ENCODE assay signal across 25 cellular contexts in genomic region chr1:6097117-6097595, GRCh38. TPM values are rescaled to one million over a fixed set of nuclear protein-coding genes. Genes with fewer than 3 reads are reported as not detected.
DNase-seq lines count a peak whose midpoint lies in the region; ATAC-seq and TF ChIP-seq lines count a peak whose summit lies in the region.
"Had no signal": no experiment of that assay in that cellular context is flagged by ENCODE, and none has a peak within 500 bp of the region (broad histone marks: within the 10 kb centered on the region; RNA-seq: fewer than 3 reads in every experiment).

No MANE protein-coding gene starts in this region.

- H3K27ac Mint-ChIP-seq in T-helper 17 cell = peak overlapping the region; percentile 54
- H3K27ac Mint-ChIP-seq in stimulated activated naive B cell treated with anti-CD40 and anti-IgM and Interleukin-4, amounts not matched to agents 10 μg/mL and 1 μg/mL and 100 μg/mL, for 72 hours = peak overlapping the region; percentile 57

- H3K9me3 Mint-ChIP-seq in stimulated activated naive B cell treated with anti-CD40 and anti-IgM and Interleukin-4, amounts not matched to agents 10 μg/mL and 1 μg/mL and 100 μg/mL, for 72 hours = no peaks in the 10 kb centered on the region

- peaks cover 20% of the 10 kb centered on the region for H3K4me1 ChIP-seq in left ventricle myocardium inferior
- H3K4me1 ChIP-seq: adrenal gland, BE2C, body of pancreas, gastrocnemius medialis, parathyroid adenoma, stomach, thyroid gland had no signal

- intact Hi-C loops in Right ventricle myocardium superior (cut with DNase I) = no loop called here
- intact Hi-C loops in left ventricle myocardium inferior (cut with micrococcal nuclease) = no loop called here
- intact Hi-C loops in dorsolateral prefrontal cortex (cut with DNase I) = no loop called here

- H3K9me3 ChIP-seq in left ventricle myocardium inferior (replicated peaks) (no peaks in the 10 kb centered on the region), T-helper 17 cell (ENCODE audit: control insufficient read depth, low read length, poor library complexity, severe bottlenecking) (no peaks in the 10 kb centered on the region)
- H3K9me3 ChIP-seq: adrenal gland, BE2C, body of pancreas, gastrocnemius medialis, stomach, thyroid gland had no signal

- peak overlapping the region; percentile 60 for H3K4me3 Mint-ChIP-seq in T-helper 17 cell
- no peak overlapping the region for H3K4me3 Mint-ChIP-seq in stimulated activated naive B cell treated with anti-CD40 and anti-IgM and Interleukin-4, amounts not matched to agents 10 μg/mL and 1 μg/mL and 100 μg/mL, for 72 hours

- no peak for ATAC-seq in Right ventricle myocardium superior (ENCODE audit: poor library complexity)
- ATAC-seq in T-helper 17 cell = no peak
- ATAC-seq in stimulated activated naive B cell treated with anti-CD40 and anti-IgM and Interleukin-4, amounts not matched to agents 10 μg/mL and 1 μg/mL and 100 μg/mL, for 72 hours (replicated peaks) = no peak
- ATAC-seq: activated CD4-positive, CD25-positive, alpha-beta regulatory T cell treated with anti-CD3 and anti-CD28 coated beads, Interleukin-2, amount 50 U/mL, for 24 hours; body of pancreas; gastrocnemius medialis had no signal

- no peaks in the 10 kb centered on the region for H3K27me3 Mint-ChIP-seq in T-helper 17 cell
- H3K27me3 Mint-ChIP-seq in stimulated activated naive B cell treated with anti-CD40 and anti-IgM and Interleukin-4, amounts not matched to agents 10 μg/mL and 1 μg/mL and 100 μg/mL, for 72 hours = peaks cover 0 to under 1% of the 10 kb centered on the region in 2 donors

- peaks cover 5% of the 10 kb centered on the region for H3K4me1 Mint-ChIP-seq in T-helper 17 cell
- H3K4me1 Mint-ChIP-seq in stimulated activated naive B cell treated with anti-CD40 and anti-IgM and Interleukin-4, amounts not matched to agents 10 μg/mL and 1 μg/mL and 100 μg/mL, for 72 hours = peaks cover 0 to 8% of the 10 kb centered on the region in 2 donors

- H3K36me3 Mint-ChIP-seq in T-helper 17 cell (ENCODE audit: low read depth) = peaks cover 4% of the 10 kb centered on the region
- H3K36me3 Mint-ChIP-seq in stimulated activated naive B cell treated with anti-CD40 and anti-IgM and Interleukin-4, amounts not matched to agents 10 μg/mL and 1 μg/mL and 100 μg/mL, for 72 hours = peaks cover 38 to 43% of the 10 kb centered on the region in 2 donors

- DNase-seq in Right ventricle myocardium superior (peak; percentile 22), left ventricle myocardium inferior (no peak), T-helper 17 cell (no peak), dorsolateral prefrontal cortex (peak in 1 of 10 donors; percentile 34), A172 (ENCODE audit: low spot score) (no peak)
- no peak for DNase-seq in stimulated activated naive B cell treated with anti-CD40 and anti-IgM and Interleukin-4, amounts not matched to agents 10 μg/mL and 1 μg/mL and 100 μg/mL, for 72 hours
- no peak for DNase-seq in effector CD4-positive, alpha-beta T cell
- DNase-seq: activated CD4-positive, alpha-beta T cell treated with anti-CD3 and anti-CD28 coated beads, Interleukin-2, amount 50 U/mL, for 48 hours; adrenal gland; BE2C; body of pancreas; cerebellar nuclear complex; DMS 273 treated with DMSO at 0.1 percent for 48 hours; gastrocnemius medialis; GOT3; KBM-7; NCI-H1105; NCI-H1930; NCI-H2171 treated with DMSO at 0.1 percent for 48 hours; NCI-H510A treated with DMSO at 0.1 percent for 48 hours; small intestine; stomach; thyroid gland had no signal

- H3K4me3 ChIP-seq in left ventricle myocardium inferior = no peak overlapping the region
- H3K4me3 ChIP-seq in dorsolateral prefrontal cortex = no peak overlapping the region
- H3K4me3 ChIP-seq: adrenal gland, body of pancreas, gastrocnemius medialis, stomach, thyroid gland had no signal

- TF ChIP-seq CTCF in left ventricle myocardium inferior (IDR thresholded peaks at IDR 0.05; ENCODE audit: borderline replicate concordance) = no peak
- TF ChIP-seq CTCF in dorsolateral prefrontal cortex (IDR thresholded peaks at IDR 0.05 in 54 of 56, conservative IDR thresholded peaks at IDR 0.05 in 2 of 56; ENCODE audit: low read depth in 1 of 56, partially characterized antibody in 56 of 56) = no peak

- peaks cover 14% of the 10 kb centered on the region for H3K27me3 ChIP-seq in left ventricle myocardium inferior (ENCODE audit: low read depth)
- peaks cover 0 to 11% (median 0%) of the 10 kb centered on the region in 45 donors for H3K27me3 ChIP-seq in dorsolateral prefrontal cortex
- H3K27me3 ChIP-seq: BE2C, thyroid gland had no signal

- H3K36me3 ChIP-seq in left ventricle myocardium inferior = no peaks in the 10 kb centered on the region
- H3K36me3 ChIP-seq: adrenal gland, BE2C, gastrocnemius medialis, thyroid gland had no signal

- H3K27ac ChIP-seq in left ventricle myocardium inferior (replicated peaks) = no peak overlapping the region
- peak overlapping the region in 34 of 59 donors; percentile 8 to 87 (median 66) for H3K27ac ChIP-seq in dorsolateral prefrontal cortex
- H3K27ac ChIP-seq: adrenal gland, body of pancreas, gastrocnemius medialis, parathyroid adenoma, stomach, thyroid gland had no signal

RNA-seq across cellular contexts. Expression of gene KCNAB2, which starts 51.5 kb away (rescaled TPM):
- total RNA-seq in Right ventricle myocardium superior (21.2 TPM), left ventricle myocardium inferior (31.0 TPM), T-helper 17 cell (100 to 1,000 TPM; 203 to 207 TPM), dorsolateral prefrontal cortex (100 to 1,000 TPM in 119 of 120 experiments, 10 to 100 TPM in 1; 82.3 to 377 (median 285) TPM)
- 4.7 and 14.4 TPM in 2 replicates for total RNA-seq in A172 (2014; rRNA removed; shearing (Covaris generic))
